15 cellular contexts compared by ENCODE assay signal in the genomic region with DNA sequence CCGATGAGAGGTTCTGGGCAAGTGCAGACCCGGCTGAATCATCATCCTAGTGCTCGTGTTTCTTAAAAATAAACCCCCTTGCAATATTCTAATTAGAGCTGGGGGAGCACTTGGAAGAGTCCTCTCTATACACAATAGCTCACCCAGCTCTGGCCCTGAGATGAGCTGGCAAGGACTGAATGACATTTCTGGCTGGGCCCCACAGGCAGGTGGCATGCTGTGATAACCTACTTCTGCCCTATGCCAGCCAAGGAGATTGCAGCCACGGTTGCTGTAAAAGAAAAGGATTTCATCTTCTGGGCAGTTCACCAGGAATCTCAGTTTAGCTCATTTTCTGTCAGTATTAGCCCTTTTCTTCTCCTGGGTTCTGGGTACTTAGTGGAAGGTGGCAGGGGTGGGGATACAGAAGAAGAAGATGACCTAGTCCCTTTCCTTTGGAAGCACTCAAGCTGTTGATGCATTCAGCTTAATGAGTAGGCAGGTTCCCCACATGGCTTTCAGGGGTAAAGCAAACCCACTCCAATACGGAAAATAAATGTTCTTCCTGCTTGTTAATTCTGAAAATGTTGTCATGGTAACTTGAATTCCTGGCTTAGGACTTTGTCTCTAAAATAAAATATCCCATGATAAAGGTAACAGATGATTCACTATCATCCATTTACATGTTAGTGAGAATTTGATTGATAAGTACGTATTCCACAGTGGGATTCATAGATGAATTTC. TPM values are rescaled to one million over a fixed set of nuclear protein-coding genes. Genes with fewer than 3 reads are reported as not detected.
DNase-seq lines count a peak whose midpoint lies in the region; ATAC-seq, FAIRE-seq and TF ChIP-seq lines count a peak whose summit lies in the region.
"Had no signal": no experiment of that assay in that cellular context is flagged by ENCODE, and none has a peak within 500 bp of the region (broad histone marks: within the 10 kb centered on the region; RNA-seq: fewer than 3 reads in every experiment).

No MANE protein-coding gene starts in this region.

- H3K9me3 ChIP-seq in K562 (replicated peaks; ENCODE audit: control insufficient read depth, insufficient read depth, low read depth, low read length): no peaks in the 10 kb centered on the region
- H3K9me3 ChIP-seq: lower lobe of right lung had no signal

- no peak overlapping the region for H3K4me3 ChIP-seq in K562
- H3K4me3 ChIP-seq: lower lobe of right lung had no signal

- ATAC-seq in K562 (no peak), omental fat pad (ENCODE audit: low FRiP score) (peak; percentile 80), HG02970 (IDR thresholded peaks at IDR 0.05; ENCODE audit: low FRiP score, unreplicated experiment) (no peak)
- ATAC-seq in activated CD4-positive, CD25-positive, alpha-beta regulatory T cell treated with anti-CD3 and anti-CD28 coated beads, Interleukin-2, amount 50 U/mL, for 24 hours: no peak

- TF ChIP-seq CTCF in K562 (IDR thresholded peaks at IDR 0.05 in 2 of 3, conservative IDR thresholded peaks at IDR 0.05 in 1 of 3; ENCODE audit: insufficient read depth in 2 of 3, low read depth in 1 of 3, low read length in 3 of 3): no peak
- TF ChIP-seq CTCF in omental fat pad (IDR thresholded peaks at IDR 0.05): no peak

- DNase-seq in G401 (ENCODE audit: low spot score): peak; percentile 90
- peak; percentile 92 for DNase-seq in NCI-H1092 treated with DMSO at 0.1 percent for 48 hours (lab: John Stamatoyannopoulos, UW)
- DNase-seq in K562 (ENCODE audit: extremely low read depth in 1 of 4, low spot score in 3 of 4): no peak
- no peak for DNase-seq in omental fat pad (ENCODE audit: low spot score)
- DNase-seq in 8988T: no peak
- DNase-seq: activated CD4-positive, alpha-beta T cell treated with anti-CD3 and anti-CD28 coated beads for 48 hours; activated naive CD4-positive, alpha-beta T cell treated with anti-CD3 and anti-CD28 coated beads for 36 hours; activated T-cell treated with anti-CD3 and anti-CD28 coated beads for 4 hours; Kasumi-1; lower lobe of right lung; naive thymus-derived CD4-positive, alpha-beta T cell; NCI-H1417 treated with DMSO at 0.1 percent for 48 hours had no signal

- H3K9ac ChIP-seq in K562 (ENCODE audit: insufficient read depth in 1 of 2, low read depth in 2 of 2, low read length in 2 of 2): no peak overlapping the region

- no peak for TF ChIP-seq POLR2A in K562 (conservative IDR thresholded peaks at IDR 0.05)

- H4K20me1 ChIP-seq in K562 (replicated peaks; ENCODE audit: control insufficient read depth, insufficient read depth, low read length): 0 out of 2 replicates have a peak, but pooled peaks cover 6% of the 10 kb centered on the region

- no peak overlapping the region for H2AFZ ChIP-seq in K562 (ENCODE audit: low read depth, low read length)

- no peaks in the 10 kb centered on the region for H3K9me1 ChIP-seq in K562 (ENCODE audit: control insufficient read depth, insufficient read depth, low read length)

- H3K36me3 ChIP-seq in K562 (ENCODE audit: control insufficient read depth, insufficient read depth, low read length): no peaks in the 10 kb centered on the region
- H3K36me3 ChIP-seq: lower lobe of right lung had no signal

- peaks cover 31 to 68% of the 10 kb centered on the region in 2 experiments; a peak in 4 of 5 replicates for H3K27me3 ChIP-seq in K562 (ENCODE audit: control insufficient read depth in 2 of 2, insufficient read depth in 2 of 2, low read length in 2 of 2)

- in situ Hi-C loops in G401 (cut with HindIII; ENCODE audit: low sequenced_read_pairs): no loop called here
- in situ Hi-C loops in K562 (cut with MboI): loop anchor here (10.0 kb wide), 1 partner anchor 518 kb away; no protein-coding TSS in a partner anchor

- H3K4me2 ChIP-seq in K562 (ENCODE audit: insufficient read depth, low read length): no peak overlapping the region

- TF ChIP-seq EP300 in K562 (IDR thresholded peaks at IDR 0.05; ENCODE audit: low read length): no peak

- POLR2A ChIA-PET in K562 (lab: Yijun Ruan, JAX): interaction anchor here (1.7 kb wide), 1 partner anchor 13 kb away, joined by 4 read pairs; no protein-coding TSS in a partner anchor

- no peaks in the 10 kb centered on the region for H3K79me2 ChIP-seq in K562 (ENCODE audit: control insufficient read depth, insufficient read depth, low read length)

- no peak overlapping the region for H3K27ac ChIP-seq in K562 (ENCODE audit: extremely low read depth, low read depth, low read length)

- CTCF ChIA-PET in K562 (lab: Yijun Ruan, JAX; ENCODE audit: low intra/inter-chr PET ratio): no interaction called here

- intact Hi-C loops in K562 (cut with micrococcal nuclease): loop anchor here (5.0 kb wide), 1 partner anchor 315 kb away; no protein-coding TSS in a partner anchor

- FAIRE-seq in K562 (lab: Jason Lieb, UNC): no peak

- BruUV-seq in K562 (replicated peaks; lab: Mats Ljungman, UMichigan): no TSS peak

- no peaks in the 10 kb centered on the region for H3K4me1 ChIP-seq in K562 (replicated peaks in 1 of 2; ENCODE audit: control insufficient read depth in 2 of 2, insufficient read depth in 2 of 2, low read length in 2 of 2)

- TF ChIP-seq RAD21 in K562 (CRISPR knock-in tag; conservative IDR thresholded peaks at IDR 0.05 in 1 of 2, IDR thresholded peaks at IDR 0.05 in 1 of 2): no peak

- 4% methylated on average over 6 of the region's 6 CpGs for WGBS in K562 (ENCODE audit: insufficient coverage, low coverage, missing lambda C conversion rate)

TF ChIP-seq in K562, 482 proteins besides CTCF, POLR2A, EP300 and RAD21:
- TF ChIP-seq GATA2 (CRISPR knock-in tag; IDR thresholded peaks at IDR 0.05) (no peak), RFX1 (IDR thresholded peaks at IDR 0.05) (peak; percentile 66), ZNF354B (CRISPR knock-in tag; IDR thresholded peaks at IDR 0.05) (no peak), KLF6 (CRISPR knock-in tag; IDR thresholded peaks at IDR 0.05; ENCODE audit: borderline replicate concordance) (no peak)

RNA-seq across cellular contexts. Expression of gene VASH2, which starts 32.2 kb away (rescaled TPM):
- 0.68 and 1.1 TPM in 2 replicates for total RNA-seq in G401 (2014; rRNA removed; shearing (Covaris generic))
- 0.32 and 1.2 TPM in 2 replicates for total RNA-seq in K562 (2011; cell fraction: chromatin; rRNA removed; ENCODE audit: low replicate concordance)
- 0.66 TPM in 1 of 2 replicates, not detected in the other for total RNA-seq in K562 (2011; cell fraction: nucleolus; rRNA removed)
- 1.9 TPM in 1 of 2 replicates, not detected in the other for total RNA-seq in K562 (2011; cell fraction: nucleoplasm; rRNA removed)
- 0.09 TPM in 1 of 2 replicates, not detected in the other for total RNA-seq in K562 (2014; rRNA removed)
- 0.06 and 0.11 TPM in 2 replicates for total RNA-seq in K562 (2014; rRNA removed; fragmentation: Illumina TruSeq; extraction: Trizol)
- not detected in 2 replicates for total RNA-seq in K562 (2015; rRNA removed; fragmentation: Illumina TruSeq; extraction: Trizol)
- total RNA-seq in K562 (2021): 0.13 and 0.40 TPM in 2 replicates
- polyA plus RNA-seq in K562 (2011; rRNA removed): 0.03 and 0.07 TPM in 2 replicates
- polyA plus RNA-seq in K562 (2011; cell fraction: cytosol; rRNA removed): not detected in 2 replicates
- polyA plus RNA-seq in K562 (2011; cell fraction: nucleus; rRNA removed): 0.13 and 0.21 TPM in 2 replicates
- 0.12 and 0.48 TPM in 2 replicates for polyA plus RNA-seq in K562 (2012)
- polyA plus RNA-seq in K562 (2014; fragmentation: Illumina TruSeq; extraction: Trizol): 0.04 and 0.07 TPM in 2 replicates
- polyA plus RNA-seq in K562 (2014; fragmentation: Nextera tagmentation; extraction: Ambion mirVana): under 1 TPM; 0.06 to 0.14 TPM
- 0.05 and 0.11 TPM in 2 replicates for polyA plus RNA-seq in K562 (2014; rRNA removed)
- polyA minus RNA-seq in K562 (2011; rRNA and poly(A)+ RNA removed): 0.11 TPM in 1 of 2 replicates, not detected in the other
- polyA minus RNA-seq in K562 (2011; cell fraction: cytosol; rRNA and poly(A)+ RNA removed): not detected in 2 replicates
- 0.11 and 0.27 TPM in 2 replicates for polyA minus RNA-seq in K562 (2011; cell fraction: nucleus; rRNA and poly(A)+ RNA removed)
- total RNA-seq in omental fat pad: 1 to 10 TPM in 3 of 4 donors, under 1 TPM in 1; 0.31 to 7.6 (median 1.2) TPM
- total RNA-seq: B cell had no signal
- polyA plus RNA-seq: naive thymus-derived CD4-positive, alpha-beta T cell had no signal

RNA-seq across cellular contexts. Expression of gene ANGEL2, which starts 33.1 kb away (rescaled TPM):
- 41.8 and 47.8 TPM in 2 replicates for total RNA-seq in G401 (2014; rRNA removed; shearing (Covaris generic))
- 60.7 and 192 TPM in 2 replicates for total RNA-seq in K562 (2011; cell fraction: chromatin; rRNA removed; ENCODE audit: low replicate concordance)
- 31.0 and 45.0 TPM in 2 replicates for total RNA-seq in K562 (2011; cell fraction: nucleolus; rRNA removed)
- 76.8 and 89.8 TPM in 2 replicates for total RNA-seq in K562 (2011; cell fraction: nucleoplasm; rRNA removed)
- total RNA-seq in K562 (2014; rRNA removed): 29.3 and 29.9 TPM in 2 replicates
- 30.1 and 32.8 TPM in 2 replicates for total RNA-seq in K562 (2014; rRNA removed; fragmentation: Illumina TruSeq; extraction: Trizol)
- 29.7 and 33.6 TPM in 2 replicates for total RNA-seq in K562 (2015; rRNA removed; fragmentation: Illumina TruSeq; extraction: Trizol)
- 26.2 and 27.1 TPM in 2 replicates for total RNA-seq in K562 (2021)
- polyA plus RNA-seq in K562 (2011; rRNA removed): 30.8 and 34.6 TPM in 2 replicates
- polyA plus RNA-seq in K562 (2011; cell fraction: cytosol; rRNA removed): 9.6 and 17.6 TPM in 2 replicates
- polyA plus RNA-seq in K562 (2011; cell fraction: nucleus; rRNA removed): 35.0 and 44.6 TPM in 2 replicates
- 13.0 and 16.1 TPM in 2 replicates for polyA plus RNA-seq in K562 (2012)
- 15.4 and 16.9 TPM in 2 replicates for polyA plus RNA-seq in K562 (2014; fragmentation: Illumina TruSeq; extraction: Trizol)
- polyA plus RNA-seq in K562 (2014; fragmentation: Nextera tagmentation; extraction: Ambion mirVana): 10 to 100 TPM in 1 of 2 experiments, 1 to 10 TPM in 1; 6.8 to 10.9 TPM
- polyA plus RNA-seq in K562 (2014; rRNA removed): 16.2 and 22.3 TPM in 2 replicates
- 44.7 and 66.2 TPM in 2 replicates for polyA minus RNA-seq in K562 (2011; rRNA and poly(A)+ RNA removed)
- 15.6 and 22.8 TPM in 2 replicates for polyA minus RNA-seq in K562 (2011; cell fraction: cytosol; rRNA and poly(A)+ RNA removed)
- 45.0 and 63.1 TPM in 2 replicates for polyA minus RNA-seq in K562 (2011; cell fraction: nucleus; rRNA and poly(A)+ RNA removed)
- 10 to 100 TPM; 28.7 to 63.4 (median 41.1) TPM for total RNA-seq in omental fat pad

Comparison
In these comparisons a context has a peak if more than half of its experiments do, and no peak if none do; other contexts are left out.
1. DNase-seq: peak in G401 (single experiment) and NCI-H1092 treated with DMSO at 0.1 percent for 48 hours (single experiment); none in K562 (0 of 4), omental fat pad (single experiment) and 8988T (single experiment).